ENCODE assay signal across 9 cellular contexts in the genomic region with DNA sequence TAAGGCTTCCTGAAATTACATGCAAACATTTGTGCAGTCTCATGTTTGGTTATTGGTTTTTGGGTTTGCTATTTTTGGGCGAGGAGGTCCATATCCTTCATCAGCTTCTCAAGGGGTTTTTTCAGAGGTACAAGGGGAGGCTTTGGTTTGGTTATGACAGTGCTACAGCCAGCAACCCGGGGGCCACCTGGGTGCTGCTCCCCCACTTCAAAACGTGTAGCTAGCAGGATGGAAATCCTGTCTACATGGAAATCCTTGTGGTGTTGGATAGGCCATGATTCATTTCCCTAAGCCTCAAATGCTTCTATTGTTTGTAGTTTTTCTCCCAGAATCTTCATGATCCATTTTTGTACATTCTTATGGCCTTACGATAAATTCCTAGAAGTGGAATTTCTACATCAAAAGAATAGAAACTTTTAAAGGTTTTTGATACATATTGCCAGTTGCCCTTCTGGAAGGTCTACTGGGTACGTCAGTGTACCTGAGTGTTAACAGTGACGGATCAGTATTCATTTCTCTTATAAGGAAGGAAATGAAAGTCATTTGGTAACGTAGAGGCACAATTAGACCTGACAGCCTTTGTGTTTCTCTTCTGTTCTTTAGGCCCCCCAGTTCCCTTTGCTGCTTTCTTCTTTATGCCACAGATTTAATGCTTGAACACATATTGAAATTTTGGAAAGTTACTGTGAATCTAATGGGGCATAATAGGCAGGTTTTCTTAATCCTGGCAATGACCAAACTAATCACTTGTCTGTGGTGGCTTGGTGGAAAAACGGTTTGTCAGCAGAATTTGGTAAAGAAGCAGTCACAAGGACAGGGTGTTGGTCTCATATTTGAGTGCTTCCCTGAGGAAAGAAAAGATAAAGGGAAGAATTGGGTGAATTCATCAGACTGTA.
DNase-seq lines count a peak whose midpoint lies in the region; ATAC-seq, FAIRE-seq and TF ChIP-seq lines count a peak whose summit lies in the region.
"Had no signal": no experiment of that assay in that cellular context is flagged by ENCODE, and none has a peak within 500 bp of the region (broad histone marks: within the 10 kb centered on the region; RNA-seq: fewer than 3 reads in every experiment).

No MANE protein-coding gene starts in this region.

- H4K20me1 ChIP-seq in PC-9 (ENCODE audit: insufficient read depth), result peaks cover 16% of the 10 kb centered on the region

- POLR2A ChIA-PET in PC-9 (lab: Charles Lee; ENCODE audit: unreplicated experiment), result no interaction called here

- CTCF ChIA-PET in PC-9 (lab: Charles Lee), result no interaction called here

- H3K4me3 ChIP-seq in PC-9, result no peak overlapping the region
- H3K4me3 ChIP-seq in mucosa of descending colon, result no peak overlapping the region

- no peaks in the 10 kb centered on the region for H3K27me3 Mint-ChIP-seq in activated T-cell treated with anti-CD3 and anti-CD28 coated beads, Interleukin-2, amount 50 U/mL, for 72 hours (ENCODE audit: low read depth)
- H3K27me3 Mint-ChIP-seq in nephron progenitor cell (ENCODE audit: low read depth, poor library complexity), result peaks cover 3% of the 10 kb centered on the region

- H3F3A ChIP-seq in PC-9 (ENCODE audit: insufficient read depth, low read depth), result no peaks in the 10 kb centered on the region

- no peaks in the 10 kb centered on the region for H3K9me2 ChIP-seq in PC-9 (ENCODE audit: insufficient read depth)

- H3K9me3 Mint-ChIP-seq in activated T-cell treated with anti-CD3 and anti-CD28 coated beads, Interleukin-2, amount 50 U/mL, for 72 hours, result no peaks in the 10 kb centered on the region
- no peaks in the 10 kb centered on the region for H3K9me3 Mint-ChIP-seq in nephron progenitor cell

- H3K9me3 ChIP-seq in PC-9 (ENCODE audit: insufficient read depth, low read depth) (no peaks in the 10 kb centered on the region), mucosa of descending colon (no peaks in the 10 kb centered on the region)

- no peaks in the 10 kb centered on the region for H3K79me2 ChIP-seq in PC-9 (ENCODE audit: low read depth)

- H3K36me3 ChIP-seq in PC-9 (ENCODE audit: low read depth) (no peaks in the 10 kb centered on the region), mucosa of descending colon (ENCODE audit: low read depth) (no peaks in the 10 kb centered on the region)

- no peaks in the 10 kb centered on the region for H3K36me3 Mint-ChIP-seq in activated T-cell treated with anti-CD3 and anti-CD28 coated beads, Interleukin-2, amount 50 U/mL, for 72 hours (ENCODE audit: insufficient read depth in 2 of 2)
- H3K36me3 Mint-ChIP-seq in nephron progenitor cell (ENCODE audit: low read depth), result peaks cover 5% of the 10 kb centered on the region

- no peak for FAIRE-seq in urothelium cell line (lab: Jason Lieb, UNC)

- peak overlapping the region; percentile 36 for H3K27ac Mint-ChIP-seq in activated T-cell treated with anti-CD3 and anti-CD28 coated beads, Interleukin-2, amount 50 U/mL, for 72 hours
- peak overlapping the region; percentile 57 for H3K27ac Mint-ChIP-seq in nephron progenitor cell

- intact Hi-C loops in PC-9 (cut with micrococcal nuclease; ENCODE audit: unreplicated experiment), result no loop called here
- intact Hi-C loops in mucosa of descending colon (cut with DNase I, micrococcal nuclease), result loop anchor here in 1 of 2 donors (5.0 to 10.0 kb wide), 2 partner anchors 33 to 51 kb away; no protein-coding TSS in a partner anchor

- H3K4me3 Mint-ChIP-seq in activated T-cell treated with anti-CD3 and anti-CD28 coated beads, Interleukin-2, amount 50 U/mL, for 72 hours, result peak overlapping the region in 1 of 2 donors; percentile 52
- H3K4me3 Mint-ChIP-seq in nephron progenitor cell, result no peak overlapping the region

- no peak overlapping the region for H3K27ac ChIP-seq in PC-9

- no peaks in the 10 kb centered on the region for H3K27me3 ChIP-seq in PC-9 (ENCODE audit: insufficient read depth, low read depth)

- ATAC-seq in GM21381 (IDR thresholded peaks at IDR 0.05; ENCODE audit: unreplicated experiment) (peak; percentile 68), mucosa of descending colon (no peak)
- peak; percentile 63 to 69 for ATAC-seq in activated T-cell treated with anti-CD3 and anti-CD28 coated beads, Interleukin-2, amount 50 U/mL, for 72 hours (replicated peaks in 1 of 2)

- H2AFZ ChIP-seq in PC-9, result no peak overlapping the region

- TF ChIP-seq CTCF in nephron progenitor cell (IDR thresholded peaks at IDR 0.05), result no peak
- no peak for TF ChIP-seq CTCF in PC-9 (conservative IDR thresholded peaks at IDR 0.05)
- TF ChIP-seq CTCF in mucosa of descending colon (IDR thresholded peaks at IDR 0.05), result no peak

- no peak overlapping the region for H3K4me2 ChIP-seq in PC-9

- peaks cover 54% of the 10 kb centered on the region for H3K4me1 Mint-ChIP-seq in activated T-cell treated with anti-CD3 and anti-CD28 coated beads, Interleukin-2, amount 50 U/mL, for 72 hours (ENCODE audit: low read depth)
- H3K4me1 Mint-ChIP-seq in nephron progenitor cell, result peaks cover 64% of the 10 kb centered on the region

- no peaks in the 10 kb centered on the region for H3K4me1 ChIP-seq in PC-9 (replicated peaks; ENCODE audit: insufficient read depth)
- peaks cover 39% of the 10 kb centered on the region for H3K4me1 ChIP-seq in mucosa of descending colon (ENCODE audit: low read depth)

- DNase-seq in ELR (ENCODE audit: low read depth) (peak; percentile 85), nephron progenitor cell (no peak), urothelium cell line (ENCODE audit: low spot score) (no peak), PC-9 (no peak), SW 1271 (lab: John Stamatoyannopoulos, UW) (no peak), mucosa of descending colon (no peak)
- DNase-seq in activated T-cell treated with anti-CD3 and anti-CD28 coated beads, Interleukin-2, amount 50 U/mL, for 72 hours, result peak in 1 of 2 donors; percentile 16
- DNase-seq: activated naive CD4-positive, alpha-beta T cell treated with Interleukin-2 at 50 U/mL for 16 hours had no signal

- BruUV-seq in PC-9 (replicated peaks; lab: Mats Ljungman, UMichigan), result no TSS peak
